In the genomic region with DNA sequence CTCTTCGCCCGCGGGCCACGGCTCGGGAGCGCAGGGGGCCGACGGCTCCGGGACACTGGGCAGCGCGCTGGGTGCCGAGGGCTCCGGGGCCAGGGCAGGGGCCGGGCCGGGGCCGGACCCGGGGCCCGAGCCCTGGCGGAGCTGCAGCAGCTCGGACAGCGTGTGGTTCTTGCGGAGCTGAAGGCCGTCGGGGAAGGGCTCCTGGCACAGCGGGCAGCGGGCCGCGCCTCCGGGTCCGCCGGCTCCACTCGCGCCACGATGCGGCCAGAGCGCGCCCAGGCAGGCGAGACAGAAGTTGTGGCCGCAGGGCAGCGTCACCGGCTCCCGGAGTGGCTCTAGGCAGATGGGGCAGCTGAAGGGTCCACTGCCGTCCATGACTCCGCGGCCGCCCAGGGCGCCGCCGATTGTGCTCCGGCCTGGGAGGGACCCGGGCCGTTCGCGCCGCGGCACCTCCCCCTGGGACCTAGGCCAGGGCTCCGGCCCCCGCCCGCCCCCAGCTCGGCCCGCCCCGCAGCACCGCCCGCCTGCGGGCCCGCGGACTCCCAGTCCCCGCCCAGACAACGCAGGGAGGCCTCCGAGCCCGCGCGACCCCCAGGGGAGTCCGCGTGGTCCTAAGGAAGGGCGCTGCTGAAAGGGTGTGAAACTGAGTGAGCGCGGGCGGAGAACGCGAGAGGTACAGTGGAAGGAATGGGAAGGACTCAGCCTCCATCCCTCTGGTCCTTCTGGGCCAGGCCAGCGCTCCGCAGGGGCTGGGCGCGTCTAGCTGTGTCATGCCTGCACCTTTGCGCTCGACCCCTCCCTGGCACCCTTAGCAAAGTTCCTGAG, we compare ENCODE assay signal across 8 cellular contexts.
DNase-seq lines count a peak whose midpoint lies in the region.

A gene with protein sequence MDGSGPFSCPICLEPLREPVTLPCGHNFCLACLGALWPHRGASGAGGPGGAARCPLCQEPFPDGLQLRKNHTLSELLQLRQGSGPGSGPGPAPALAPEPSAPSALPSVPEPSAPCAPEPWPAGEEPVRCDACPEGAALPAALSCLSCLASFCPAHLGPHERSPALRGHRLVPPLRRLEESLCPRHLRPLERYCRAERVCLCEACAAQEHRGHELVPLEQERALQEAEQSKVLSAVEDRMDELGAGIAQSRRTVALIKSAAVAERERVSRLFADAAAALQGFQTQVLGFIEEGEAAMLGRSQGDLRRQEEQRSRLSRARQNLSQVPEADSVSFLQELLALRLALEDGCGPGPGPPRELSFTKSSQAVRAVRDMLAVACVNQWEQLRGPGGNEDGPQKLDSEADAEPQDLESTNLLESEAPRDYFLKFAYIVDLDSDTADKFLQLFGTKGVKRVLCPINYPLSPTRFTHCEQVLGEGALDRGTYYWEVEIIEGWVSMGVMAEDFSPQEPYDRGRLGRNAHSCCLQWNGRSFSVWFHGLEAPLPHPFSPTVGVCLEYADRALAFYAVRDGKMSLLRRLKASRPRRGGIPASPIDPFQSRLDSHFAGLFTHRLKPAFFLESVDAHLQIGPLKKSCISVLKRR (minus strand): TSS at position 408 of the 825 bp plus-strand sequence. CDS start 33 bp downstream, at position 375.

- peaks cover 38% of the 10 kb centered on the region for H3K4me1 Mint-ChIP-seq in activated naive CD4-positive, alpha-beta T cell treated with anti-CD3 and anti-CD28 coated beads, Interleukin-2, amount 50 U/mL, for 24 hours

- no peaks in the 10 kb centered on the region for H3K36me3 Mint-ChIP-seq in activated naive CD4-positive, alpha-beta T cell treated with anti-CD3 and anti-CD28 coated beads, Interleukin-2, amount 50 U/mL, for 24 hours

- no peaks in the 10 kb centered on the region for H3K27me3 Mint-ChIP-seq in activated naive CD4-positive, alpha-beta T cell treated with anti-CD3 and anti-CD28 coated beads, Interleukin-2, amount 50 U/mL, for 24 hours

- H3K9me3 Mint-ChIP-seq in activated naive CD4-positive, alpha-beta T cell treated with anti-CD3 and anti-CD28 coated beads, Interleukin-2, amount 50 U/mL, for 24 hours = no peaks in the 10 kb centered on the region

- DNase-seq in activated naive CD4-positive, alpha-beta T cell treated with Interleukin-2 at 50 U/mL for 16 hours = no peak
- DNase-seq in NCI-H2171 (lab: John Stamatoyannopoulos, UW) (peak; percentile 26), astrocyte of the hippocampus (ENCODE audit: low read depth, low spot score) (peak; percentile 75), hypothalamus (lab: John Stamatoyannopoulos, UW) (peak in 42 of 51 donors; percentile 20 to 81 (median 56)), putamen (ENCODE audit: low spot score) (peak; percentile 75), GF-D8 (lab: John Stamatoyannopoulos, UW) (no peak)
- DNase-seq in activated CD4-positive, CD25-positive, alpha-beta regulatory T cell treated with anti-CD3 and anti-CD28 coated beads, Interleukin-2, amount 50 U/mL, for 72 hours = no peak

- H3K27ac Mint-ChIP-seq in activated naive CD4-positive, alpha-beta T cell treated with anti-CD3 and anti-CD28 coated beads, Interleukin-2, amount 50 U/mL, for 24 hours = peak within 1 kb of the TSS; percentile 92

- peak within 1 kb of the TSS; percentile 88 for H3K4me3 Mint-ChIP-seq in activated naive CD4-positive, alpha-beta T cell treated with anti-CD3 and anti-CD28 coated beads, Interleukin-2, amount 50 U/mL, for 24 hours

Comparison
In these comparisons a context has a peak if more than half of its experiments do, and no peak if none do; other contexts are left out.
1. DNase-seq: peak in NCI-H2171 (single experiment), astrocyte of the hippocampus (single experiment), hypothalamus (42 of 51) and putamen (single experiment); none in activated naive CD4-positive, alpha-beta T cell treated with Interleukin-2 at 50 U/mL for 16 hours (single experiment), activated CD4-positive, CD25-positive, alpha-beta regulatory T cell treated with anti-CD3 and anti-CD28 coated beads, Interleukin-2, amount 50 U/mL, for 72 hours (single experiment) and GF-D8 (single experiment).